Comparison of ENCODE assay signal across 10 cellular contexts in the genomic region with DNA sequence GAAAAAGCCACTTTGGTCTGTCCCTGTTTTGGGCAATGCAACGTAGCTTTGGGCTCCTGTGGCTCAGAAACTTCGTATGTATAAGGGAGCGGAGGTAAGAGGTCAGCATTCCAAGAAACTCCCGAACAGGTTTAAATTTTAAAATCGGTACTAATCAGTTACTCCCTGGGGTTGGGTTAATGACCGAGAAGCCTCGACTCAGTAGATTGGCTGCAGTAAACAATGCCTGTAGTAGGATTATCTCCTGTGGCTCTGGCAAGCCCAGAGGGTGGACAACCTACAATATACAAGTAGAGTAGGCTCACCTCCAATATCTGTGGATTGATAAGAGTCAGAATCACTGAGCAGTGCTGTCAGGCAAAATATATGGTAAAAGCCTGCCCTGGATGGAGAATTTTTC. TPM values are rescaled to one million over a fixed set of nuclear protein-coding genes. Genes with fewer than 3 reads are reported as not detected.
DNase-seq lines count a peak whose midpoint lies in the region; ATAC-seq, FAIRE-seq and TF ChIP-seq lines count a peak whose summit lies in the region.
"Had no signal": no experiment of that assay in that cellular context is flagged by ENCODE, and none has a peak within 500 bp of the region (broad histone marks: within the 10 kb centered on the region; RNA-seq: fewer than 3 reads in every experiment).

No MANE protein-coding gene starts in this region.

- H3K9ac ChIP-seq in K562 (ENCODE audit: insufficient read depth in 1 of 2, low read depth in 2 of 2, low read length in 2 of 2), result peak overlapping the region in 1 of 2 experiments; percentile 100; a peak in 1 of 4 replicates
- peak overlapping the region; percentile 99 for H3K9ac ChIP-seq in mesenchymal stem cell (ENCODE audit: low read length)
- H3K9ac ChIP-seq in subcutaneous abdominal adipose tissue (ENCODE audit: low read length in 5 of 5), result peak overlapping the region in 3 of 5 donors; percentile 55 to 97 (median 64)

- H4K91ac ChIP-seq in mesenchymal stem cell (ENCODE audit: low read length), result no peak overlapping the region

- H3K27ac ChIP-seq in K562 (ENCODE audit: extremely low read depth, low read depth, low read length) (no peak overlapping the region), mesenchymal stem cell (ENCODE audit: low read length, poor library complexity, severe bottlenecking) (peak overlapping the region; percentile 54), subcutaneous abdominal adipose tissue (ENCODE audit: low read depth, low read length) (peak overlapping the region; percentile 98)

- 46% methylated on average over 7 of the region's 7 CpGs for whole genome bisulfite sequencing in K562 (ENCODE audit: insufficient coverage, low coverage, missing lambda C conversion rate)
- 76% methylated on average over 7 of the region's 7 CpGs for WGBS in mesenchymal stem cell

- H2AK5ac ChIP-seq in mesenchymal stem cell (ENCODE audit: low read length, severe bottlenecking), result peak overlapping the region; percentile 55

- CTCF ChIA-PET in K562 (lab: Yijun Ruan, JAX; ENCODE audit: low intra/inter-chr PET ratio), result no interaction called here

- H3K4me3 ChIP-seq in K562, result no peak overlapping the region
- H3K4me3 ChIP-seq in mesenchymal stem cell (ENCODE audit: insufficient read depth in 1 of 2, low read depth in 1 of 2, low read length in 2 of 2), result no peak overlapping the region
- H3K4me3 ChIP-seq in subcutaneous abdominal adipose tissue (ENCODE audit: low read depth in 1 of 5, low read length in 5 of 5), result no peak overlapping the region

- no peaks in the 10 kb centered on the region for H3K27me3 ChIP-seq in K562 (ENCODE audit: control insufficient read depth in 2 of 2, insufficient read depth in 2 of 2, low read length in 2 of 2)
- H3K27me3 ChIP-seq in mesenchymal stem cell (ENCODE audit: control insufficient read depth in 1 of 2, insufficient read depth in 1 of 2, low read length in 2 of 2), result no peaks in the 10 kb centered on the region
- H3K27me3 ChIP-seq in subcutaneous abdominal adipose tissue (ENCODE audit: control insufficient read depth in 5 of 5, insufficient read depth in 4 of 5, low read length in 5 of 5), result no peaks in the 10 kb centered on the region

- peak overlapping the region in 1 of 2 experiments; percentile 40 for H3K18ac ChIP-seq in mesenchymal stem cell (ENCODE audit: low read depth in 1 of 2, low read length in 2 of 2)

- DNase-seq in T-helper 2 cell treated with Interferon-gamma antibody and Interleukin-4, amounts not matched to agents 5 μg/mL and 100 μg/mL, for 36 hours (ENCODE audit: low spot score), result no peak
- DNase-seq in T-helper 2 cell, result no peak
- DNase-seq in K562 (ENCODE audit: extremely low read depth in 1 of 4, low spot score in 3 of 4), result no peak
- DNase-seq in mesenchymal stem cell, result no peak
- no peak for DNase-seq in NCI-H526 treated with DMSO at 0.1 percent for 48 hours (lab: John Stamatoyannopoulos, UW)
- DNase-seq in NK-92 (lab: John Stamatoyannopoulos, UW; ENCODE audit: unreplicated experiment), result no peak
- no peak for DNase-seq in GM12891 (ENCODE audit: insufficient read length, low spot score)
- DNase-seq: NCI-H146 had no signal

- H3K4me1 ChIP-seq in K562 (replicated peaks in 1 of 2; ENCODE audit: control insufficient read depth in 2 of 2, insufficient read depth in 2 of 2, low read length in 2 of 2) (peaks cover 25 to 27% of the 10 kb centered on the region in 2 experiments; a peak in 4 of 5 replicates), mesenchymal stem cell (ENCODE audit: control insufficient read depth, insufficient read depth, low read depth, low read length) (peaks cover 12% of the 10 kb centered on the region), subcutaneous abdominal adipose tissue (ENCODE audit: control insufficient read depth in 5 of 5, insufficient read depth in 5 of 5, low read length in 5 of 5) (peaks cover 4 to 56% (median 47%) of the 10 kb centered on the region in 5 donors)

- intact Hi-C loops in K562 (cut with micrococcal nuclease), result loop anchor here (5.0 kb wide), 1 partner anchor 81 kb away; no protein-coding TSS in a partner anchor

- H4K20me1 ChIP-seq in K562 (replicated peaks; ENCODE audit: control insufficient read depth, insufficient read depth, low read length), result peaks cover 9% of the 10 kb centered on the region

- H3K4me3 Mint-ChIP-seq in T-helper 2 cell treated with Interferon-gamma antibody and Interleukin-4, amounts not matched to agents 5 μg/mL and 100 μg/mL, for 36 hours, result peak overlapping the region; percentile 93

- no peak overlapping the region for H3K14ac ChIP-seq in mesenchymal stem cell (ENCODE audit: low read length in 2 of 2)

- no peak for TF ChIP-seq EP300 in K562 (IDR thresholded peaks at IDR 0.05; ENCODE audit: low read length)

- no peaks in the 10 kb centered on the region for H3K9me1 ChIP-seq in K562 (ENCODE audit: control insufficient read depth, insufficient read depth, low read length)

- in situ Hi-C loops in K562 (cut with MboI), result no loop called here

- H3K36me3 Mint-ChIP-seq in T-helper 2 cell treated with Interferon-gamma antibody and Interleukin-4, amounts not matched to agents 5 μg/mL and 100 μg/mL, for 36 hours (ENCODE audit: low read depth), result peaks cover 27% of the 10 kb centered on the region

- POLR2A ChIA-PET in K562 (lab: Yijun Ruan, JAX), result interaction anchor here (1.2 kb wide), 1 partner anchor 12 kb away, joined by 4 read pairs; no protein-coding TSS in a partner anchor

- no peaks in the 10 kb centered on the region for H3K79me1 ChIP-seq in mesenchymal stem cell (replicated peaks; ENCODE audit: low read length, poor library complexity, severe bottlenecking)

- H3K27me3 Mint-ChIP-seq in T-helper 2 cell treated with Interferon-gamma antibody and Interleukin-4, amounts not matched to agents 5 μg/mL and 100 μg/mL, for 36 hours (ENCODE audit: low read depth), result peaks cover 2% of the 10 kb centered on the region

- H3K4me2 ChIP-seq in K562 (ENCODE audit: insufficient read depth, low read length) (no peak overlapping the region), mesenchymal stem cell (ENCODE audit: low read length, poor library complexity, severe bottlenecking) (no peak overlapping the region)

- no TSS peak for BruUV-seq in K562 (replicated peaks; lab: Mats Ljungman, UMichigan)

- no peak for ATAC-seq in K562

- H3K4me1 Mint-ChIP-seq in T-helper 2 cell treated with Interferon-gamma antibody and Interleukin-4, amounts not matched to agents 5 μg/mL and 100 μg/mL, for 36 hours (ENCODE audit: low read depth), result peaks cover 28% of the 10 kb centered on the region

- H3K23ac ChIP-seq in mesenchymal stem cell (ENCODE audit: low read length in 2 of 2), result no peak overlapping the region

- TF ChIP-seq CTCF in K562 (IDR thresholded peaks at IDR 0.05 in 2 of 3, conservative IDR thresholded peaks at IDR 0.05 in 1 of 3; ENCODE audit: insufficient read depth in 2 of 3, low read depth in 1 of 3, low read length in 3 of 3), result no peak

- no peak overlapping the region for H2BK12ac ChIP-seq in mesenchymal stem cell (ENCODE audit: low read length in 2 of 2)

- no peak for TF ChIP-seq RAD21 in K562 (CRISPR knock-in tag; conservative IDR thresholded peaks at IDR 0.05 in 1 of 2, IDR thresholded peaks at IDR 0.05 in 1 of 2)

- H2BK5ac ChIP-seq in mesenchymal stem cell (ENCODE audit: low read depth, low read length, poor library complexity, severe bottlenecking), result no peak overlapping the region

- H3K79me2 ChIP-seq in K562 (ENCODE audit: control insufficient read depth, insufficient read depth, low read length), result peaks cover 32% of the 10 kb centered on the region

- H3K36me3 ChIP-seq in K562 (ENCODE audit: control insufficient read depth, insufficient read depth, low read length), result peaks cover 9% of the 10 kb centered on the region
- H3K36me3 ChIP-seq in mesenchymal stem cell (ENCODE audit: control insufficient read depth in 1 of 2, insufficient read depth in 2 of 2, low read depth in 1 of 2, low read length in 2 of 2), result peaks cover 0 to 3% of the 10 kb centered on the region in 2 experiments
- peaks cover 0 to 3% (median 3%) of the 10 kb centered on the region in 5 donors for H3K36me3 ChIP-seq in subcutaneous abdominal adipose tissue (ENCODE audit: control insufficient read depth in 5 of 5, insufficient read depth in 5 of 5, low read length in 5 of 5)

- H3K4ac ChIP-seq in mesenchymal stem cell (ENCODE audit: low read depth in 1 of 2, low read length in 2 of 2), result peak overlapping the region in 1 of 2 experiments; percentile 7

- H3K9me3 Mint-ChIP-seq in T-helper 2 cell treated with Interferon-gamma antibody and Interleukin-4, amounts not matched to agents 5 μg/mL and 100 μg/mL, for 36 hours, result no peaks in the 10 kb centered on the region

- H2AFZ ChIP-seq in K562 (ENCODE audit: low read depth, low read length), result peak overlapping the region; percentile 52; the same call in 1 of the 2 replicates
- H2AFZ ChIP-seq in mesenchymal stem cell (ENCODE audit: low read depth, low read length), result no peak overlapping the region

- no peak overlapping the region for H2BK15ac ChIP-seq in mesenchymal stem cell (ENCODE audit: low read depth, poor library complexity, severe bottlenecking)

- no peaks in the 10 kb centered on the region for H3K9me3 ChIP-seq in K562 (replicated peaks; ENCODE audit: control insufficient read depth, insufficient read depth, low read depth, low read length)
- H3K9me3 ChIP-seq in mesenchymal stem cell (ENCODE audit: control insufficient read depth, low read length), result no peaks in the 10 kb centered on the region
- H3K9me3 ChIP-seq in subcutaneous abdominal adipose tissue (ENCODE audit: control insufficient read depth in 5 of 5, low read length in 5 of 5), result no peaks in the 10 kb centered on the region

- FAIRE-seq in K562 (lab: Jason Lieb, UNC) (no peak), GM12891 (lab: Jason Lieb, UNC) (no peak)
- FAIRE-seq: A204.1 had no signal

- no peak overlapping the region for H2BK120ac ChIP-seq in mesenchymal stem cell (ENCODE audit: low read depth, low read length)

- H3K27ac Mint-ChIP-seq in T-helper 2 cell treated with Interferon-gamma antibody and Interleukin-4, amounts not matched to agents 5 μg/mL and 100 μg/mL, for 36 hours, result peak overlapping the region; percentile 98

- TF ChIP-seq POLR2A in K562 (conservative IDR thresholded peaks at IDR 0.05), result no peak
- TF ChIP-seq POLR2A in GM12891 (IDR thresholded peaks at IDR 0.05; ENCODE audit: low read depth, low read length), result no peak

- no peak overlapping the region for H4K8ac ChIP-seq in mesenchymal stem cell (ENCODE audit: low read length)

RNA-seq across cellular contexts. Expression of gene GNA13, which starts 1.6 kb away (rescaled TPM):
- 12.0 and 26.6 TPM in 2 replicates for total RNA-seq in K562 (2011; cell fraction: chromatin; rRNA removed; ENCODE audit: low replicate concordance)
- 8.8 and 10.1 TPM in 2 replicates for total RNA-seq in K562 (2011; cell fraction: nucleolus; rRNA removed)
- 17.5 and 28.5 TPM in 2 replicates for total RNA-seq in K562 (2011; cell fraction: nucleoplasm; rRNA removed)
- total RNA-seq in K562 (2014; rRNA removed), result 20.5 and 22.2 TPM in 2 replicates
- 38.7 and 44.2 TPM in 2 replicates for total RNA-seq in K562 (2014; rRNA removed; fragmentation: Illumina TruSeq; extraction: Trizol)
- total RNA-seq in K562 (2015; rRNA removed; fragmentation: Illumina TruSeq; extraction: Trizol), result 35.6 and 38.0 TPM in 2 replicates
- 29.4 and 30.8 TPM in 2 replicates for total RNA-seq in K562 (2021)
- 29.3 and 40.5 TPM in 2 replicates for polyA plus RNA-seq in K562 (2011; rRNA removed)
- 9.9 and 17.5 TPM in 2 replicates for polyA plus RNA-seq in K562 (2011; cell fraction: cytosol; rRNA removed)
- 8.6 and 13.7 TPM in 2 replicates for polyA plus RNA-seq in K562 (2011; cell fraction: nucleus; rRNA removed)
- polyA plus RNA-seq in K562 (2012), result 21.4 and 28.1 TPM in 2 replicates
- 27.6 and 31.3 TPM in 2 replicates for polyA plus RNA-seq in K562 (2014; fragmentation: Illumina TruSeq; extraction: Trizol)
- 10 to 100 TPM in 1 of 2 experiments, 1 to 10 TPM in 1; 9.3 to 11.9 TPM for polyA plus RNA-seq in K562 (2014; fragmentation: Nextera tagmentation; extraction: Ambion mirVana)
- 15.5 and 19.2 TPM in 2 replicates for polyA plus RNA-seq in K562 (2014; rRNA removed)
- polyA minus RNA-seq in K562 (2011; rRNA and poly(A)+ RNA removed), result 67.1 and 72.1 TPM in 2 replicates
- polyA minus RNA-seq in K562 (2011; cell fraction: cytosol; rRNA and poly(A)+ RNA removed), result 15.6 and 21.8 TPM in 2 replicates
- 10.1 and 17.4 TPM in 2 replicates for polyA minus RNA-seq in K562 (2011; cell fraction: nucleus; rRNA and poly(A)+ RNA removed)
- polyA plus RNA-seq in mesenchymal stem cell (2013, experiment 1 of 2), result 45.4 TPM
- 47.9 TPM for polyA plus RNA-seq in mesenchymal stem cell (2013, experiment 2 of 2)
- polyA plus RNA-seq in GM12891 (2012; ENCODE audit: low read depth, missing spikeins), result 19.4 TPM
